15 cellular contexts compared by ENCODE assay signal in genomic region chr15:58558777-58559176, GRCh38.
DNase-seq lines count a peak whose midpoint lies in the region; ATAC-seq and TF ChIP-seq lines count a peak whose summit lies in the region.
"Had no signal": no experiment of that assay in that cellular context is flagged by ENCODE, and none has a peak within 500 bp of the region (broad histone marks: within the 10 kb centered on the region; RNA-seq: fewer than 3 reads in every experiment).

No MANE protein-coding gene starts in this region.

- no peaks in the 10 kb centered on the region for H3K9me3 Mint-ChIP-seq in activated naive CD8-positive, alpha-beta T cell treated with anti-CD3 and anti-CD28 coated beads for 36 hours
- H3K9me3 Mint-ChIP-seq: CD8-positive, alpha-beta memory T cell had no signal

- no peaks in the 10 kb centered on the region for H3K27me3 ChIP-seq in right atrium auricular region
- H3K27me3 ChIP-seq: BLaER1 had no signal

- ATAC-seq in GM21447 (IDR thresholded peaks at IDR 0.05; ENCODE audit: unreplicated experiment): no peak
- ATAC-seq: A549 had no signal

- no peaks in the 10 kb centered on the region for H3K9me3 ChIP-seq in right atrium auricular region
- H3K9me3 ChIP-seq: Caco-2 had no signal

- H3K4me1 ChIP-seq in right atrium auricular region: no peaks in the 10 kb centered on the region

- TF ChIP-seq CTCF in epithelial cell of esophagus (IDR thresholded peaks at IDR 0.05; ENCODE audit: insufficient read depth, low read depth, low read length, missing control alignments) (peak; percentile 15), fibroblast of the aortic adventitia (IDR thresholded peaks at IDR 0.05; ENCODE audit: insufficient read depth, low read length) (no peak), right atrium auricular region (IDR thresholded peaks at IDR 0.05) (no peak)

- no peaks in the 10 kb centered on the region for H3K36me3 ChIP-seq in right atrium auricular region

- no peak overlapping the region for H3K4me3 Mint-ChIP-seq in activated naive CD8-positive, alpha-beta T cell treated with anti-CD3 and anti-CD28 coated beads for 36 hours
- H3K4me3 Mint-ChIP-seq: CD8-positive, alpha-beta memory T cell; H9 had no signal

- no peak overlapping the region for H3K27ac ChIP-seq in right atrium auricular region
- H3K27ac ChIP-seq: A549, BLaER1 had no signal

- DNase-seq in amniotic epithelial cell (ENCODE audit: low read depth) (peak; percentile 31), epithelial cell of esophagus (ENCODE audit: low read depth) (peak; percentile 11), fibroblast of the aortic adventitia (ENCODE audit: low read depth) (peak; percentile 30), right atrium auricular region (ENCODE audit: low spot score) (no peak)
- DNase-seq in activated naive CD8-positive, alpha-beta T cell treated with anti-CD3 and anti-CD28 coated beads for 36 hours: no peak
- DNase-seq: AML-193; Caco-2; CD8-positive, alpha-beta memory T cell; DND-41; GDM1; GOT3; H9 had no signal

- no peaks in the 10 kb centered on the region for H3K27me3 Mint-ChIP-seq in activated naive CD8-positive, alpha-beta T cell treated with anti-CD3 and anti-CD28 coated beads for 36 hours

- no peaks in the 10 kb centered on the region for H3K4me1 Mint-ChIP-seq in activated naive CD8-positive, alpha-beta T cell treated with anti-CD3 and anti-CD28 coated beads for 36 hours

- no peak overlapping the region for H3K27ac Mint-ChIP-seq in activated naive CD8-positive, alpha-beta T cell treated with anti-CD3 and anti-CD28 coated beads for 36 hours
- H3K27ac Mint-ChIP-seq: CD8-positive, alpha-beta memory T cell; H9 had no signal

- no peak overlapping the region for H3K4me3 ChIP-seq in epithelial cell of esophagus (ENCODE audit: low read length)
- H3K4me3 ChIP-seq in fibroblast of the aortic adventitia (ENCODE audit: low read depth, low read length): no peak overlapping the region
- no peak overlapping the region for H3K4me3 ChIP-seq in right atrium auricular region
- H3K4me3 ChIP-seq: A549, BLaER1 had no signal

- H3K36me3 Mint-ChIP-seq in activated naive CD8-positive, alpha-beta T cell treated with anti-CD3 and anti-CD28 coated beads for 36 hours: no peaks in the 10 kb centered on the region

Comparison
In these comparisons a context has a peak if more than half of its experiments do, and no peak if none do; other contexts are left out.
1. DNase-seq: peak in amniotic epithelial cell (single experiment), epithelial cell of esophagus (single experiment) and fibroblast of the aortic adventitia (single experiment); none in right atrium auricular region (single experiment) and activated naive CD8-positive, alpha-beta T cell treated with anti-CD3 and anti-CD28 coated beads for 36 hours (single experiment).